In genomic region chr22:27192135-27192900, GRCh38 we compare ENCODE assay signal across 19 cellular contexts.
DNase-seq lines count a peak whose midpoint lies in the region; ATAC-seq and TF ChIP-seq lines count a peak whose summit lies in the region.
"Had no signal": no experiment of that assay in that cellular context is flagged by ENCODE, and none has a peak within 500 bp of the region (broad histone marks: within the 10 kb centered on the region; RNA-seq: fewer than 3 reads in every experiment).

No MANE protein-coding gene starts in this region.

- H3K36me3 ChIP-seq in GM23248 (ENCODE audit: low read depth): no peaks in the 10 kb centered on the region
- no peaks in the 10 kb centered on the region for H3K36me3 ChIP-seq in gastroesophageal sphincter
- H3K36me3 ChIP-seq in trophoblast cell (ENCODE audit: control insufficient read depth in 1 of 2, insufficient read depth in 2 of 2, low read length in 2 of 2): no peaks in the 10 kb centered on the region
- H3K36me3 ChIP-seq in ovary: no peaks in the 10 kb centered on the region
- H3K36me3 ChIP-seq: BLaER1 treated with 17β-estradiol and CSF1 and Interleukin-3, amounts not matched to agents 10 nM and 100 nM; Peyer's patch had no signal

- H3K79me2 ChIP-seq in GM23248 (ENCODE audit: insufficient read depth) (no peaks in the 10 kb centered on the region), trophoblast cell (ENCODE audit: control insufficient read depth, insufficient read depth, low read length, poor library complexity) (no peaks in the 10 kb centered on the region)

- no peak overlapping the region for H4K12ac ChIP-seq in trophoblast cell (ENCODE audit: low read depth, low read length)

- H3K4ac ChIP-seq in trophoblast cell (ENCODE audit: low read depth, low read length): no peak overlapping the region

- H3K9me3 ChIP-seq in GM23248 (ENCODE audit: low read depth): no peaks in the 10 kb centered on the region
- H3K9me3 ChIP-seq in gastroesophageal sphincter: no peaks in the 10 kb centered on the region
- peaks cover 3% of the 10 kb centered on the region for H3K9me3 ChIP-seq in trophoblast cell (ENCODE audit: insufficient read depth, low read depth, low read length)
- no peaks in the 10 kb centered on the region for H3K9me3 ChIP-seq in ovary
- H3K9me3 ChIP-seq: Peyer's patch had no signal

- in situ Hi-C loops in GM23248 (cut with MboI): no loop called here

- ATAC-seq in gastroesophageal sphincter (peak; percentile 54), GM21515 (IDR thresholded peaks at IDR 0.05; ENCODE audit: unreplicated experiment) (no peak), GM18868 (IDR thresholded peaks at IDR 0.05; ENCODE audit: unreplicated experiment) (no peak)
- ATAC-seq: K562 had no signal

- intact Hi-C loops in ovary (cut with DNase I): no loop called here

- no peaks in the 10 kb centered on the region for H4K20me1 ChIP-seq in GM23248 (ENCODE audit: insufficient read depth)
- H4K20me1 ChIP-seq: BLaER1 treated with 17β-estradiol and CSF1 and Interleukin-3, amounts not matched to agents 10 nM and 100 nM had no signal

- H4K91ac ChIP-seq in trophoblast cell (ENCODE audit: low read depth, low read length): peak overlapping the region; percentile 7

- H3K23ac ChIP-seq in trophoblast cell (ENCODE audit: low read length): no peak overlapping the region

- no peak overlapping the region for H2BK5ac ChIP-seq in trophoblast cell (ENCODE audit: low read depth, low read length, poor library complexity)

- no peaks in the 10 kb centered on the region for H3F3A ChIP-seq in GM23248 (ENCODE audit: insufficient read depth)

- H3K14ac ChIP-seq in trophoblast cell (ENCODE audit: low read length): no peak overlapping the region

- H3K9ac ChIP-seq in GM23248 (no peak overlapping the region), trophoblast cell (ENCODE audit: low read length) (no peak overlapping the region)
- H3K9ac ChIP-seq: BLaER1 treated with 17β-estradiol and CSF1 and Interleukin-3, amounts not matched to agents 10 nM and 100 nM had no signal

- DNase-seq in GM23248 (peak; percentile 26), NCI-H82 treated with DMSO at 0.1 percent for 48 hours (lab: John Stamatoyannopoulos, UW; ENCODE audit: unreplicated experiment) (peak; percentile 40), trophoblast cell (no peak), ovary (no peak)
- DNase-seq in activated CD4-positive, CD25-positive, alpha-beta regulatory T cell treated with anti-CD3 and anti-CD28 coated beads, Interleukin-2, amount 50 U/mL, for 72 hours: no peak
- DNase-seq: COR-L47, DMS53, NCI-H146, NCI-H2081 treated with DMSO at 0.1 percent for 48 hours, NCI-H2227 treated with DMSO at 0.1 percent for 48 hours, NCI-H69, Peyer's patch, SHP77 had no signal

- no peaks in the 10 kb centered on the region for H3K27me3 ChIP-seq in GM23248 (replicated peaks; ENCODE audit: insufficient read depth)
- H3K27me3 ChIP-seq in gastroesophageal sphincter: no peaks in the 10 kb centered on the region
- no peaks in the 10 kb centered on the region for H3K27me3 ChIP-seq in trophoblast cell (ENCODE audit: insufficient read depth, low read length)
- H3K27me3 ChIP-seq in ovary: no peaks in the 10 kb centered on the region
- H3K27me3 ChIP-seq: BLaER1 treated with 17β-estradiol and CSF1 and Interleukin-3, amounts not matched to agents 10 nM and 100 nM; Peyer's patch had no signal

- H3K9me2 ChIP-seq in GM23248 (ENCODE audit: insufficient read depth): no peaks in the 10 kb centered on the region

- TF ChIP-seq EP300 in gastroesophageal sphincter (IDR thresholded peaks at IDR 0.05): no peak
- no peak for TF ChIP-seq EP300 in ovary (IDR thresholded peaks at IDR 0.05)

- no peak overlapping the region for H3K4me3 ChIP-seq in GM23248
- no peak overlapping the region for H3K4me3 ChIP-seq in gastroesophageal sphincter
- H3K4me3 ChIP-seq in trophoblast cell (ENCODE audit: low read depth, low read length): no peak overlapping the region
- no peak overlapping the region for H3K4me3 ChIP-seq in ovary
- H3K4me3 ChIP-seq: BLaER1 treated with 17β-estradiol and CSF1 and Interleukin-3, amounts not matched to agents 10 nM and 100 nM; K562; Peyer's patch had no signal

- TF ChIP-seq POLR2A in gastroesophageal sphincter (IDR thresholded peaks at IDR 0.05) (no peak), ovary (IDR thresholded peaks at IDR 0.05) (no peak)

- H2AK5ac ChIP-seq in trophoblast cell (ENCODE audit: low read length): no peak overlapping the region

- no peaks in the 10 kb centered on the region for H3K79me1 ChIP-seq in trophoblast cell (ENCODE audit: low read length)

- no peak overlapping the region for H3K27ac ChIP-seq in GM23248
- no peak overlapping the region for H3K27ac ChIP-seq in gastroesophageal sphincter
- H3K27ac ChIP-seq in trophoblast cell (ENCODE audit: low read depth, low read length): no peak overlapping the region
- H3K27ac ChIP-seq in ovary: no peak overlapping the region
- H3K27ac ChIP-seq: BLaER1 treated with 17β-estradiol and CSF1 and Interleukin-3, amounts not matched to agents 10 nM and 100 nM; HL-60; Peyer's patch had no signal

- H2BK120ac ChIP-seq in trophoblast cell (ENCODE audit: insufficient read depth, low read length, poor library complexity): peak overlapping the region; percentile 14

- H3K4me2 ChIP-seq in GM23248 (ENCODE audit: unreplicated experiment): no peak overlapping the region
- no peak overlapping the region for H3K4me2 ChIP-seq in trophoblast cell (ENCODE audit: low read length)
- H3K4me2 ChIP-seq: BLaER1 treated with 17β-estradiol and CSF1 and Interleukin-3, amounts not matched to agents 10 nM and 100 nM had no signal

- no peak overlapping the region for H2BK12ac ChIP-seq in trophoblast cell (ENCODE audit: low read length)

- H3K4me1 ChIP-seq in GM23248 (ENCODE audit: insufficient read depth): no peaks in the 10 kb centered on the region
- H3K4me1 ChIP-seq in gastroesophageal sphincter: peaks cover 0 to 36% (median 7%) of the 10 kb centered on the region in 3 donors
- H3K4me1 ChIP-seq in trophoblast cell (ENCODE audit: control insufficient read depth in 1 of 2, insufficient read depth in 2 of 2, low read length in 2 of 2): peaks cover 6% of the 10 kb centered on the region in 2 experiments
- peaks cover 5% of the 10 kb centered on the region for H3K4me1 ChIP-seq in ovary (ENCODE audit: insufficient read depth)
- H3K4me1 ChIP-seq: BLaER1 treated with 17β-estradiol and CSF1 and Interleukin-3, amounts not matched to agents 10 nM and 100 nM; Peyer's patch had no signal

- WGBS in GM23248 (ENCODE audit: low coverage in 1 of 2, low lambda C conversion rate in 2 of 2, missing lambda C conversion rate in 2 of 2), 2 experiments: 89% methylated on average over 18 of the region's 18 CpGs
- 55 to 88% methylated on average over 1 to 8 of the region's 18 CpGs for WGBS in gastroesophageal sphincter (ENCODE audit: low coverage in 1 of 2), 2 donors
- no CpG with 5 or more reads among the region's 18 CpGs for WGBS in trophoblast cell (ENCODE audit: extremely low coverage, insufficient coverage, insufficient read length)
- WGBS in ovary, 3 donors: 82 to 84% (median 82%) methylated on average over 18 of the region's 18 CpGs

- no peak overlapping the region for H3K18ac ChIP-seq in trophoblast cell (ENCODE audit: low read length)

- H2AFZ ChIP-seq in GM23248 (no peak overlapping the region), trophoblast cell (ENCODE audit: insufficient read depth, low read length, poor library complexity) (no peak overlapping the region)

- no peak overlapping the region for H4K8ac ChIP-seq in trophoblast cell (ENCODE audit: low read depth, low read length)

- TF ChIP-seq CTCF in gastroesophageal sphincter (IDR thresholded peaks at IDR 0.05) (no peak), ovary (IDR thresholded peaks at IDR 0.05) (no peak)

Comparison
In these comparisons a context has a peak if more than half of its experiments do, and no peak if none do; other contexts are left out.
1. DNase-seq: peak in GM23248 (single experiment) and NCI-H82 treated with DMSO at 0.1 percent for 48 hours (single experiment); none in trophoblast cell (0 of 2), ovary (0 of 5) and activated CD4-positive, CD25-positive, alpha-beta regulatory T cell treated with anti-CD3 and anti-CD28 coated beads, Interleukin-2, amount 50 U/mL, for 72 hours (single experiment).